Comparison of ENCODE assay signal across 9 cellular contexts in the genomic region with DNA sequence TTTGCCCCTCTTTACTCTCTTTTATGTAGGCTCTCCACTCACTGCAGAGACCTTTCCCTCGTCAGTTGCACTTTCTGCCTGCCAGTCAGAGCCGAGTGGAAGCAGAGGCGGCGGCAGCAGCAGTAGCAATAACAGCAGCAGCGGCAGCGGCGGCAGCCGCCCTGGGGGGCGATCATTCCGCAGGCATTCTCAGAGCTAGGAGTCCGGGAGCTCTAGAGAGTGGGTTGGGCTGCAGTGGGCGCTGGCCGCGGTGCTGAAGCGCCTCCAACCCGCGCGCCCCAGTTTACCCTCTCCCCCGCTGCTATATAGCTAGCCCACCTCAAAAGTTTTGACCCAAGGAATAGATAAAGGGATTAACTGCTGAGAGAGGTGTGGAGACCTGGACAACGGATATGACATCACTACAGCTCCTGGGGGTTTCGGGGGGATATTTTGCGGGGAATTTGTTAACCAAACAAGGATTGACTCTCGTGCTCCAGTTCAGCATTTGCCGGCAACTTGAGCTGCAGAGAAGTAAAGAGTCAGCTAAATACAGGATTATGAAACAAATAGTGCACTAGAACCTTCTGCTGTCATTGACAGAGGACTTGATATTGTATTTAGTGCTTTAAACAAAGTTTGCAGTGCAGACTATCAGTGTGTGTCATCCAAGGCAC. TPM values are rescaled to one million over a fixed set of nuclear protein-coding genes. Genes with fewer than 3 reads are reported as not detected.
DNase-seq lines count a peak whose midpoint lies in the region; ATAC-seq and TF ChIP-seq lines count a peak whose summit lies in the region.
"Had no signal": no experiment of that assay in that cellular context is flagged by ENCODE, and none has a peak within 500 bp of the region (broad histone marks: within the 10 kb centered on the region; RNA-seq: fewer than 3 reads in every experiment).

A gene (minus strand): TSS at position 97 of the 656 bp plus-strand sequence.

- POLR2A ChIA-PET in OCI-LY7 (lab: Charles Lee), result interaction anchor here (0.7 to 3.1 kb wide), 3 partner anchors 14 to 371 kb away, joined by 3 to 9 read pairs (median 3); no protein-coding TSS in a partner anchor

- no TSS peak for BruUV-seq in OCI-LY7 (replicated peaks; lab: Mats Ljungman, UMichigan)

- no peaks in the 10 kb centered on the region for H3K9me2 ChIP-seq in OCI-LY7 (ENCODE audit: insufficient read depth, low read length)

- no peak within 1 kb of the TSS for H3K4me3 ChIP-seq in OCI-LY7 (ENCODE audit: low read depth, low read length, poor library complexity, severe bottlenecking)
- H3K4me3 ChIP-seq: thoracic aorta had no signal

- CTCF ChIA-PET in OCI-LY7 (lab: Charles Lee; ENCODE audit: unreplicated experiment), result no interaction called here

- no peaks in the 10 kb centered on the region for H3K79me2 ChIP-seq in OCI-LY7 (ENCODE audit: insufficient read depth, low read depth, low read length)

- H3K9me3 ChIP-seq in OCI-LY7 (ENCODE audit: low read length), result no peaks in the 10 kb centered on the region
- H3K9me3 ChIP-seq: thoracic aorta had no signal

- peak; percentile 69 for DNase-seq in D341Med (ENCODE audit: low spot score)
- peak; percentile 10 for DNase-seq in activated T-helper 2 cell treated with anti-CD3 and anti-CD28 coated beads, Interferon-gamma antibody, Interleukin-2, Interleukin-4, amounts not matched to agents 10 μg/mL and 5 μg/mL and 100 μg/mL, durations not matched to agents 14 hours and 24 hours and 36 hours (ENCODE audit: low spot score)
- peak; percentile 94 for DNase-seq in left kidney (ENCODE audit: low read depth, low spot score)
- DNase-seq in DMS79 treated with DMSO at 0.1 percent for 48 hours (lab: John Stamatoyannopoulos, UW), result no peak
- no peak for DNase-seq in OCI-LY7 (ENCODE audit: low spot score)
- DNase-seq in DMS79 (lab: John Stamatoyannopoulos, UW), result no peak

- no peak within 1 kb of the TSS for H2AFZ ChIP-seq in OCI-LY7 (ENCODE audit: low read length)

- no peaks in the 10 kb centered on the region for H3K4me1 ChIP-seq in OCI-LY7 (ENCODE audit: insufficient read depth, low read length, poor library complexity, severe bottlenecking)

- no peaks in the 10 kb centered on the region for H3K4me1 Mint-ChIP-seq in activated T-helper 2 cell treated with anti-CD3 and anti-CD28 coated beads, Interferon-gamma antibody, Interleukin-2, Interleukin-4, amounts not matched to agents 10 μg/mL and 5 μg/mL and 100 μg/mL, durations not matched to agents 14 hours and 24 hours and 36 hours (ENCODE audit: low read depth)

- no peaks in the 10 kb centered on the region for H4K20me1 ChIP-seq in OCI-LY7 (ENCODE audit: insufficient read depth, low read length)

- H3K4me2 ChIP-seq in OCI-LY7 (ENCODE audit: low read length), result no peak within 1 kb of the TSS

- H3K36me3 Mint-ChIP-seq in activated T-helper 2 cell treated with anti-CD3 and anti-CD28 coated beads, Interferon-gamma antibody, Interleukin-2, Interleukin-4, amounts not matched to agents 10 μg/mL and 5 μg/mL and 100 μg/mL, durations not matched to agents 14 hours and 24 hours and 36 hours (ENCODE audit: low read depth), result no peaks in the 10 kb centered on the region

- peaks cover 9% of the 10 kb centered on the region for H3K27me3 Mint-ChIP-seq in activated T-helper 2 cell treated with anti-CD3 and anti-CD28 coated beads, Interferon-gamma antibody, Interleukin-2, Interleukin-4, amounts not matched to agents 10 μg/mL and 5 μg/mL and 100 μg/mL, durations not matched to agents 14 hours and 24 hours and 36 hours (ENCODE audit: low read depth)

- H3K4me3 Mint-ChIP-seq in activated T-helper 2 cell treated with anti-CD3 and anti-CD28 coated beads, Interferon-gamma antibody, Interleukin-2, Interleukin-4, amounts not matched to agents 10 μg/mL and 5 μg/mL and 100 μg/mL, durations not matched to agents 14 hours and 24 hours and 36 hours (ENCODE audit: low read depth), result no peak within 1 kb of the TSS

- no peak for TF ChIP-seq CTCF in OCI-LY7 (conservative IDR thresholded peaks at IDR 0.05; ENCODE audit: low read length)

- ATAC-seq in HG03432 (IDR thresholded peaks at IDR 0.05; ENCODE audit: unreplicated experiment), result peak; percentile 82
- ATAC-seq in GM21447 (IDR thresholded peaks at IDR 0.05; ENCODE audit: unreplicated experiment), result no peak

- intact Hi-C loops in activated T-helper 2 cell treated with anti-CD3 and anti-CD28 coated beads, Interferon-gamma antibody, Interleukin-2, Interleukin-4, amounts not matched to agents 10 μg/mL and 5 μg/mL and 100 μg/mL, durations not matched to agents 14 hours and 24 hours and 36 hours (cut with micrococcal nuclease), result no loop called here
- intact Hi-C loops in OCI-LY7 (cut with micrococcal nuclease; ENCODE audit: unreplicated experiment), result no loop called here

- no peaks in the 10 kb centered on the region for H3K36me3 ChIP-seq in OCI-LY7 (ENCODE audit: insufficient read depth, low read length)
- H3K36me3 ChIP-seq: thoracic aorta had no signal

- H3K27ac Mint-ChIP-seq in activated T-helper 2 cell treated with anti-CD3 and anti-CD28 coated beads, Interferon-gamma antibody, Interleukin-2, Interleukin-4, amounts not matched to agents 10 μg/mL and 5 μg/mL and 100 μg/mL, durations not matched to agents 14 hours and 24 hours and 36 hours, result no peak within 1 kb of the TSS

- H3K9me3 Mint-ChIP-seq in activated T-helper 2 cell treated with anti-CD3 and anti-CD28 coated beads, Interferon-gamma antibody, Interleukin-2, Interleukin-4, amounts not matched to agents 10 μg/mL and 5 μg/mL and 100 μg/mL, durations not matched to agents 14 hours and 24 hours and 36 hours, result no peaks in the 10 kb centered on the region

- no peak within 1 kb of the TSS for H3K27ac ChIP-seq in OCI-LY7 (ENCODE audit: low read depth, low read length, poor library complexity, severe bottlenecking)
- H3K27ac ChIP-seq: thoracic aorta had no signal

RNA-seq across cellular contexts. Expression of the gene that starts here (rescaled TPM):
- not detected in 2 replicates for total RNA-seq in activated T-helper 2 cell treated with anti-CD3 and anti-CD28 coated beads, Interferon-gamma antibody, Interleukin-2, Interleukin-4, amounts not matched to agents 10 μg/mL and 5 μg/mL and 100 μg/mL, durations not matched to agents 14 hours and 24 hours and 36 hours
- not detected in 2 replicates for total RNA-seq in OCI-LY7 (2014; rRNA removed; shearing (Covaris generic))
- not detected in 2 replicates for total RNA-seq in OCI-LY7 (2022)
- total RNA-seq: thoracic aorta had no signal

Comparison
In these comparisons a context has a peak if more than half of its experiments do, and no peak if none do; other contexts are left out.
1. Peak in DNase-seq in activated T-helper 2 cell treated with anti-CD3 and anti-CD28 coated beads, Interferon-gamma antibody, Interleukin-2, Interleukin-4, amounts not matched to agents 10 μg/mL and 5 μg/mL and 100 μg/mL, durations not matched to agents 14 hours and 24 hours and 36 hours; RNA of the gene not detected or under 1 TPM.
2. DNase-seq: peak in D341Med (single experiment) and left kidney (single experiment); none in DMS79 treated with DMSO at 0.1 percent for 48 hours (single experiment), OCI-LY7 (single experiment) and DMS79 (single experiment).